Comparison of ENCODE assay signal across 1 cellular context in genomic region chr1:8077120-8077573, GRCh38.
TF ChIP-seq lines count a peak whose summit lies in the region.

No MANE protein-coding gene starts in this region.

TF ChIP-seq in K562, 482 proteins besides CTCF, POLR2A, EP300 and RAD21 (continued from another document and continues in another):
- TF ChIP-seq ZBTB9 (CRISPR knock-in tag; IDR thresholded peaks at IDR 0.05), result no peak
- no peak for TF ChIP-seq ZNF174 (CRISPR knock-in tag; IDR thresholded peaks at IDR 0.05)
- TF ChIP-seq SMAD1 (IDR thresholded peaks at IDR 0.05; ENCODE audit: low read depth, low read length, partially characterized antibody), result no peak
- TF ChIP-seq USF2 (CRISPR knock-in tag; IDR thresholded peaks at IDR 0.05), result no peak
- TF ChIP-seq CGGBP1 (CRISPR knock-in tag; IDR thresholded peaks at IDR 0.05), result no peak
- no peak for TF ChIP-seq CHAMP1 (IDR thresholded peaks at IDR 0.05)
- TF ChIP-seq ESRRB (CRISPR knock-in tag; IDR thresholded peaks at IDR 0.05; ENCODE audit: borderline replicate concordance), result no peak
- TF ChIP-seq MAFF (IDR thresholded peaks at IDR 0.05; ENCODE audit: low read length), result no peak
- no peak for TF ChIP-seq THRAP3 (IDR thresholded peaks at IDR 0.05; ENCODE audit: borderline replicate concordance)
- no peak for TF ChIP-seq ZNF175 (CRISPR knock-in tag; IDR thresholded peaks at IDR 0.05; ENCODE audit: low read depth)
- no peak for TF ChIP-seq ZNF589 (CRISPR knock-in tag; IDR thresholded peaks at IDR 0.05; ENCODE audit: low read depth)
- TF ChIP-seq HDAC1 (IDR thresholded peaks at IDR 0.05), result no peak
- no peak for TF ChIP-seq E2F4 (CRISPR knock-in tag; IDR thresholded peaks at IDR 0.05; ENCODE audit: low read depth)
- TF ChIP-seq MITF (IDR thresholded peaks at IDR 0.05), result no peak
- no peak for TF ChIP-seq REST (CRISPR knock-in tag; IDR thresholded peaks at IDR 0.05; ENCODE audit: low read depth)
- TF ChIP-seq GATA2 (CRISPR knock-in tag; IDR thresholded peaks at IDR 0.05), result no peak
- no peak for TF ChIP-seq CBFB (CRISPR knock-in tag; IDR thresholded peaks at IDR 0.05)
- TF ChIP-seq ZNF384 (IDR thresholded peaks at IDR 0.05; ENCODE audit: low read depth, low read length), result no peak
- no peak for TF ChIP-seq VEZF1 (CRISPR knock-in tag; IDR thresholded peaks at IDR 0.05)
- TF ChIP-seq CHD7 (IDR thresholded peaks at IDR 0.05; ENCODE audit: low read depth, low read length), result no peak
- TF ChIP-seq CREB5 (CRISPR knock-in tag; IDR thresholded peaks at IDR 0.05), result no peak
- no peak for TF ChIP-seq PYGO2 (tag; IDR thresholded peaks at IDR 0.05)
- no peak for TF ChIP-seq TBP (optimal IDR thresholded peaks at IDR 0.05; ENCODE audit: low read depth, low read length)
- TF ChIP-seq JUND (IDR thresholded peaks at IDR 0.05; ENCODE audit: borderline replicate concordance, low read depth, low read length), result peak; percentile 54; the same call in 1 of the 2 replicates
- no peak for TF ChIP-seq JUND (tag; IDR thresholded peaks at IDR 0.05; ENCODE audit: borderline replicate concordance, low read depth, low read length)
